Comparison of ENCODE assay signal across 1 cellular context in the genomic region with DNA sequence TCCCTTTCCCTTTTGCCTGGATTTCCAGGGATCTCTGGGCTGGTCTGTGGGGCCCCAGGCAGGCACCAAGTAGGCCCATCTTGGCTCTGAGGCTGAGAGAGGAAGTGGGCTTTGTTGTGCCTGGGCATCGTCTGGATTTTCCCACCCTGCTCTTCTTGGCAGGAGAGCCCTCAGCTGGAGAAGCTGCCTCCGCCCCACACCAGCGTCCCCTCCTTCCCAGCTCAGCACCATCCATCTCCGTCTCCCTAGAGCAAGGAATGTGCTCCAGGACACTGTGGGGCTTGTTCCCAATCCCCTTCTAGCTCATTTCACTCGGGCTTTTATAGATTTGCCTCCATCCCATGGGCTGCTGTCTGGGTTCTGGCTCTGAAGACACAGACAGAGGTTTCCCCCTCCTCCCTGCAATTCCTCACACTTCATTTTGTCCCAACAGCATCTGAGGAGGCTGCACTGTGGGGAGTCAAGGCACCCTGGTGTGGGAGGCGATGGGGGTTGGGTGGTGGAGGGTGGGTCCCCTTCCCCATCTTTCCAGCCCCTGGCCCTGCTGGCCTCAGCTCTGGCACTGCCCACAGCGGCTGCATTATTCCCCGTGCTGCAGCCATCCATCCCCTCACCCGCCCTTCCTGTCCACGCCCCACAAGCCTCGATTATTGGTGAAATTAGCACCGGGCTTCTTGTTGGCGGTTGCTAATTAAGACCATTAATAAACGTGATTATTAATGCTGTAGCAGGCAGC.
TF ChIP-seq lines count a peak whose summit lies in the region.

No MANE protein-coding gene starts in this region.

TF ChIP-seq in H1, 55 proteins besides CTCF, POLR2A, EP300 and RAD21:
- no peak for TF ChIP-seq PHF8 (conservative IDR thresholded peaks at IDR 0.05; ENCODE audit: low read depth, low read length)
- TF ChIP-seq NRF1 (IDR thresholded peaks at IDR 0.05; ENCODE audit: low read depth, low read length) = no peak
- no peak for TF ChIP-seq CTBP2 (IDR thresholded peaks at IDR 0.05; ENCODE audit: borderline replicate concordance, insufficient read depth, insufficient read length, low read length)
